In genomic region chr7:100211342-100211780, GRCh38 we compare ENCODE assay signal across 1 cellular context.
TF ChIP-seq lines count a peak whose summit lies in the region.

No MANE protein-coding gene starts in this region.

TF ChIP-seq in GM12878, 131 proteins besides CTCF, POLR2A, EP300 and RAD21 (continued from another document and continues in another):
- no peak for TF ChIP-seq USF1 (IDR thresholded peaks at IDR 0.05; ENCODE audit: borderline replicate concordance, extremely low read length, insufficient read depth, low read depth, low read length)
- TF ChIP-seq ZNF592 (IDR thresholded peaks at IDR 0.05): no peak
- TF ChIP-seq YBX1 (IDR thresholded peaks at IDR 0.05): no peak
- TF ChIP-seq SRF (IDR thresholded peaks at IDR 0.05; ENCODE audit: low read depth in 2 of 2, low read length in 2 of 2): no peak
- no peak for TF ChIP-seq CUX1 (IDR thresholded peaks at IDR 0.05; ENCODE audit: insufficient replicate concordance, low read depth, low read length)
- 0 out of 2 replicates have a peak, but pooled peaks have one; percentile 38 for TF ChIP-seq ZBED1 (IDR thresholded peaks at IDR 0.05; ENCODE audit: borderline replicate concordance)
- TF ChIP-seq BHLHE40 (IDR thresholded peaks at IDR 0.05; ENCODE audit: borderline replicate concordance in 1 of 2, low read depth in 2 of 2, low read length in 1 of 2): peak; percentile 29 to 39; a peak in 2 of 4 replicates
- TF ChIP-seq SUZ12 (IDR thresholded peaks at IDR 0.05; ENCODE audit: unreplicated experiment): no peak
- no peak for TF ChIP-seq SMAD1 (IDR thresholded peaks at IDR 0.05; ENCODE audit: low read depth, partially characterized antibody)
- 0 out of 2 replicates have a peak, but pooled peaks have one; percentile 28 for TF ChIP-seq CBX5 (IDR thresholded peaks at IDR 0.05; ENCODE audit: low read depth)
- no peak for TF ChIP-seq WRNIP1 (IDR thresholded peaks at IDR 0.05; ENCODE audit: borderline replicate concordance, low read depth, low read length)
- no peak for TF ChIP-seq E2F8 (IDR thresholded peaks at IDR 0.05; ENCODE audit: low read depth, partially characterized antibody)
- TF ChIP-seq RFX5 (IDR thresholded peaks at IDR 0.05; ENCODE audit: low read depth, low read length): no peak
- no peak for TF ChIP-seq ZBTB4 (CRISPR knock-in tag; IDR thresholded peaks at IDR 0.05)
- TF ChIP-seq CHD4 (IDR thresholded peaks at IDR 0.05): no peak
- no peak for TF ChIP-seq E4F1 (IDR thresholded peaks at IDR 0.05; ENCODE audit: borderline replicate concordance, partially characterized antibody)
- TF ChIP-seq NR2F1 (conservative IDR thresholded peaks at IDR 0.05): peak; percentile 49; the same call in 1 of the 2 replicates
- peak; percentile 70; the same call in 1 of the 2 replicates for TF ChIP-seq POLR2AphosphoS5 (IDR thresholded peaks at IDR 0.05; ENCODE audit: low read length)
- TF ChIP-seq RB1 (IDR thresholded peaks at IDR 0.05; ENCODE audit: borderline replicate concordance): no peak
- no peak for TF ChIP-seq GATAD2B (conservative IDR thresholded peaks at IDR 0.05; ENCODE audit: low read depth)
- TF ChIP-seq CHD1 (IDR thresholded peaks at IDR 0.05; ENCODE audit: low read depth, low read length): no peak
- TF ChIP-seq RUNX3 (IDR thresholded peaks at IDR 0.05; ENCODE audit: low read length): peak; percentile 97
- TF ChIP-seq RBBP5 (conservative IDR thresholded peaks at IDR 0.05): no peak
- no peak for TF ChIP-seq PAX5 (IDR thresholded peaks at IDR 0.05; ENCODE audit: borderline replicate concordance, low read depth, low read length)
- no peak for TF ChIP-seq PKNOX1 (IDR thresholded peaks at IDR 0.05)
- TF ChIP-seq HDAC2 (IDR thresholded peaks at IDR 0.05): no peak
- no peak for TF ChIP-seq CBX3 (IDR thresholded peaks at IDR 0.05; ENCODE audit: borderline replicate concordance, low read depth)
- TF ChIP-seq TARDBP (IDR thresholded peaks at IDR 0.05; ENCODE audit: borderline replicate concordance): no peak
- TF ChIP-seq SREBF2 (IDR thresholded peaks at IDR 0.05; ENCODE audit: low read length): no peak
- TF ChIP-seq DPF2 (IDR thresholded peaks at IDR 0.05): peak; percentile 56; the same call in 1 of the 2 replicates
- TF ChIP-seq YY1 (IDR thresholded peaks at IDR 0.05; ENCODE audit: low read depth, low read length): no peak
- TF ChIP-seq HDGF (IDR thresholded peaks at IDR 0.05): peak; percentile 23; the same call in 1 of the 2 replicates
- TF ChIP-seq JUND (IDR thresholded peaks at IDR 0.05; ENCODE audit: low read depth, low read length): no peak
- no peak for TF ChIP-seq REST (IDR thresholded peaks at IDR 0.05; ENCODE audit: low read depth, low read length)
- no peak for TF ChIP-seq RAD51 (IDR thresholded peaks at IDR 0.05)
